ENCODE assay signal across 8 cellular contexts in genomic region chr6:39910164-39910563, GRCh38.
"Had no signal": no experiment of that assay in that cellular context is flagged by ENCODE, and none has a peak within 500 bp of the region (broad histone marks: within the 10 kb centered on the region; RNA-seq: fewer than 3 reads in every experiment).

No MANE protein-coding gene starts in this region.

- H3K36me3 ChIP-seq: HAP-1 had no signal

- FAIRE-seq: H1, H54, HepG2 had no signal

- ATAC-seq: GM23338, HCT116, HepG2 had no signal

- H3K4me1 Mint-ChIP-seq: IgD-negative memory B cell had no signal

- DNase-seq: HFFc6 had no signal

- H3K27ac Mint-ChIP-seq: HFFc6 had no signal

- H3K9me3 Mint-ChIP-seq: GM23338, HFFc6, IgD-negative memory B cell had no signal

- H3K4me3 ChIP-seq: GM23338, HAP-1 had no signal

- H3K36me3 Mint-ChIP-seq: IgD-negative memory B cell had no signal

- H3K4me3 Mint-ChIP-seq: GM23338, HFFc6, IgD-negative memory B cell had no signal
